ENCODE assay signal across 8 cellular contexts in the genomic region with DNA sequence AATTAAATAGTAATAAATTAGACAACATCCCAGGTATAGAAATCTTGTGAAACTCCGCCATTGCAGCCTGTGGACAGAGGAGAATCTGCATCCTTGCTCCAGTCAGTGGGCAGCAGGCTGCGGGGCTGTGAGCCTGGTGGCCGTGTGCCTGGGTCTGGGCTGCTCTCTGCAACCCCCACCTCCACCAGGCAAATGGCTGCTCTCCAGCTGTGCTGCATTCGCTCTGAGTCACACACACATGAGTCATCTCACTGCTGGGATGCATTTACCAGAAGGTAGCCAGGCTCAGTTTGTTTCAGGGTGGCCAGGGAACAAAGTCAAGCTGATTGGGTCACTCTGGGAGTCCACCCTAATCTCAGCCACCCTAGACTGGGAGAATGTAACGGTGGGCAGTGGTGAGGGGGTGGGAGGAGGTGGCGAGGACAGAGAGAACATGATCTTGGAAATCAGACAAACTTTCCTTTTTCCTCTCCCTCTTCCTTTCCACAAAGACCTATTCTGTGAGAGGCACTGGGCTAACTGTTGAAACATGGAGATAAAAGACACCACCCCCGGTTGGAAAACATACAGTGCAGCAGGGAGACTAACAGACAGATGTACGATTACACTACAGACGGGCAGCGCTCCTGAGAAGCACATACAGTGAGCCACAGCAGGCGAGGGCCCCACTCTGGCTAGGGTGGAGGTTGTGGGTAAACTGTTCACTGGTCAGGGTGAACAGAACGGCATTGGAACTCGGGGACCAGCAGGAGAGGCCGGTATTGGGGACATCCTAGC. TPM values are rescaled to one million over a fixed set of nuclear protein-coding genes. Genes with fewer than 3 reads are reported as not detected.
A peak's percentile ranks its signal among the peaks of the same experiment; 100 is the strongest.
DNase-seq lines count a peak whose midpoint lies in the region; ATAC-seq lines count a peak whose summit lies in the region.

No MANE protein-coding gene starts in this region.

- H3K9me3 ChIP-seq in trophoblast cell (ENCODE audit: insufficient read depth, low read depth, low read length): no peaks in the 10 kb centered on the region

- H3K4me3 Mint-ChIP-seq in activated T-helper 1 cell treated with anti-CD3 and anti-CD28 coated beads, Interleukin-12 subunit alpha, Interleukin-12 subunit beta, Interleukin-2, Interleukin-4 antibody, amounts not matched to agents 30 ng/mL and 10 ng/mL and 1 ng/mL, durations not matched to agents 14 hours and 24 hours and 36 hours: no peak overlapping the region

- peaks cover 11% of the 10 kb centered on the region for H3K79me1 ChIP-seq in trophoblast cell (ENCODE audit: low read length)

- peak overlapping the region; percentile 54 for H3K18ac ChIP-seq in trophoblast cell (ENCODE audit: low read length)

- no peak overlapping the region for H3K23ac ChIP-seq in trophoblast cell (ENCODE audit: low read length)

- intact Hi-C loops in activated T-helper 1 cell treated with anti-CD3 and anti-CD28 coated beads, Interleukin-12 subunit alpha, Interleukin-12 subunit beta, Interleukin-2, Interleukin-4 antibody, amounts not matched to agents 30 ng/mL and 10 ng/mL and 1 ng/mL, durations not matched to agents 14 hours and 24 hours and 36 hours (cut with micrococcal nuclease): loop anchor here (5.0 kb wide), 1 partner anchor 95 kb away; a partner anchor contains a TSS
- intact Hi-C loops in head of caudate nucleus (cut with DNase I): loop anchor here (10.0 kb wide), 1 partner anchor 57 kb away; a partner anchor contains a TSS

- ATAC-seq in GM21737 (IDR thresholded peaks at IDR 0.05; ENCODE audit: unreplicated experiment): peak; percentile 68

- H3K4me1 ChIP-seq in trophoblast cell (ENCODE audit: control insufficient read depth in 1 of 2, insufficient read depth in 2 of 2, low read length in 2 of 2): peaks cover 18 to 22% of the 10 kb centered on the region in 2 experiments

- H3K4me2 ChIP-seq in trophoblast cell (ENCODE audit: low read length): peak overlapping the region; percentile 49

- H4K91ac ChIP-seq in trophoblast cell (ENCODE audit: low read depth, low read length): peak overlapping the region; percentile 75

- peak overlapping the region; percentile 40 for H2AK5ac ChIP-seq in trophoblast cell (ENCODE audit: low read length)

- H2BK120ac ChIP-seq in trophoblast cell (ENCODE audit: insufficient read depth, low read length, poor library complexity): peak overlapping the region; percentile 49

- H3K79me2 ChIP-seq in trophoblast cell (ENCODE audit: control insufficient read depth, insufficient read depth, low read length, poor library complexity): peaks cover 3% of the 10 kb centered on the region

- peak overlapping the region; percentile 42 for H2BK5ac ChIP-seq in trophoblast cell (ENCODE audit: low read depth, low read length, poor library complexity)

- H3K27ac Mint-ChIP-seq in activated T-helper 1 cell treated with anti-CD3 and anti-CD28 coated beads, Interleukin-12 subunit alpha, Interleukin-12 subunit beta, Interleukin-2, Interleukin-4 antibody, amounts not matched to agents 30 ng/mL and 10 ng/mL and 1 ng/mL, durations not matched to agents 14 hours and 24 hours and 36 hours: no peak overlapping the region

- peak overlapping the region; percentile 82 for H3K27ac ChIP-seq in trophoblast cell (ENCODE audit: low read depth, low read length)

- WGBS in trophoblast cell (ENCODE audit: extremely low coverage, insufficient coverage, insufficient read length): no CpG with 5 or more reads among the region's 14 CpGs

- no peaks in the 10 kb centered on the region for H3K27me3 ChIP-seq in trophoblast cell (ENCODE audit: insufficient read depth, low read length)

- no peak overlapping the region for H4K12ac ChIP-seq in trophoblast cell (ENCODE audit: low read depth, low read length)

- H2BK12ac ChIP-seq in trophoblast cell (ENCODE audit: low read length): peak overlapping the region; percentile 47

- H3K4me3 ChIP-seq in trophoblast cell (ENCODE audit: low read depth, low read length): no peak overlapping the region

- H3K36me3 ChIP-seq in trophoblast cell (ENCODE audit: control insufficient read depth in 1 of 2, insufficient read depth in 2 of 2, low read length in 2 of 2): peaks cover 0 to 2% of the 10 kb centered on the region in 2 experiments

- peak overlapping the region; percentile 67 for H4K8ac ChIP-seq in trophoblast cell (ENCODE audit: low read depth, low read length)

- no peaks in the 10 kb centered on the region for H3K9me3 Mint-ChIP-seq in activated T-helper 1 cell treated with anti-CD3 and anti-CD28 coated beads, Interleukin-12 subunit alpha, Interleukin-12 subunit beta, Interleukin-2, Interleukin-4 antibody, amounts not matched to agents 30 ng/mL and 10 ng/mL and 1 ng/mL, durations not matched to agents 14 hours and 24 hours and 36 hours

- no peak overlapping the region for H3K9ac ChIP-seq in trophoblast cell (ENCODE audit: low read length)

- peak overlapping the region; percentile 64 for H3K14ac ChIP-seq in trophoblast cell (ENCODE audit: low read length)

- H3K4me1 Mint-ChIP-seq in activated T-helper 1 cell treated with anti-CD3 and anti-CD28 coated beads, Interleukin-12 subunit alpha, Interleukin-12 subunit beta, Interleukin-2, Interleukin-4 antibody, amounts not matched to agents 30 ng/mL and 10 ng/mL and 1 ng/mL, durations not matched to agents 14 hours and 24 hours and 36 hours (ENCODE audit: low read depth): peaks cover 43% of the 10 kb centered on the region

- no peaks in the 10 kb centered on the region for H3K27me3 Mint-ChIP-seq in activated T-helper 1 cell treated with anti-CD3 and anti-CD28 coated beads, Interleukin-12 subunit alpha, Interleukin-12 subunit beta, Interleukin-2, Interleukin-4 antibody, amounts not matched to agents 30 ng/mL and 10 ng/mL and 1 ng/mL, durations not matched to agents 14 hours and 24 hours and 36 hours (ENCODE audit: insufficient read depth)

- H2AFZ ChIP-seq in trophoblast cell (ENCODE audit: insufficient read depth, low read length, poor library complexity): peak overlapping the region; percentile 7

- peaks cover 10% of the 10 kb centered on the region for H3K36me3 Mint-ChIP-seq in activated T-helper 1 cell treated with anti-CD3 and anti-CD28 coated beads, Interleukin-12 subunit alpha, Interleukin-12 subunit beta, Interleukin-2, Interleukin-4 antibody, amounts not matched to agents 30 ng/mL and 10 ng/mL and 1 ng/mL, durations not matched to agents 14 hours and 24 hours and 36 hours (ENCODE audit: low read depth)

- DNase-seq in GM04503 (ENCODE audit: low read depth): peak; percentile 87
- peak; percentile 58 to 67 for DNase-seq in Kasumi-1 (lab: John Stamatoyannopoulos, UW)
- peak; percentile 11 for DNase-seq in activated T-helper 1 cell treated with anti-CD3 and anti-CD28 coated beads, Interleukin-12 subunit alpha, Interleukin-12 subunit beta, Interleukin-2, Interleukin-4 antibody, amounts not matched to agents 30 ng/mL and 10 ng/mL and 1 ng/mL, durations not matched to agents 14 hours and 24 hours and 36 hours (ENCODE audit: low spot score)
- DNase-seq in head of caudate nucleus: peak; percentile 55 to 95 (median 77)
- peak; percentile 71 to 78 for DNase-seq in trophoblast cell
- DNase-seq in SKM-1 (lab: John Stamatoyannopoulos, UW; ENCODE audit: unreplicated experiment): no peak
- no peak for DNase-seq in effector CD8-positive, alpha-beta T cell (lab: John Stamatoyannopoulos, UW)

- H3K4ac ChIP-seq in trophoblast cell (ENCODE audit: low read depth, low read length): no peak overlapping the region

RNA-seq across cellular contexts. Expression of a gene that starts 59.2 kb away (rescaled TPM):
- total RNA-seq in activated T-helper 1 cell treated with anti-CD3 and anti-CD28 coated beads, Interleukin-12 subunit alpha, Interleukin-12 subunit beta, Interleukin-2, Interleukin-4 antibody, amounts not matched to agents 30 ng/mL and 10 ng/mL and 1 ng/mL, durations not matched to agents 14 hours and 24 hours and 36 hours: 2.1 and 2.5 TPM in 2 replicates
- 30.3 and 31.3 TPM in 2 replicates for polyA plus RNA-seq in trophoblast cell (2013)

Comparison
In these comparisons a context has a peak if more than half of its experiments do, and no peak if none do; other contexts are left out.
1. DNase-seq: peak in GM04503 (single experiment), Kasumi-1 (2 of 2), activated T-helper 1 cell treated with anti-CD3 and anti-CD28 coated beads, Interleukin-12 subunit alpha, Interleukin-12 subunit beta, Interleukin-2, Interleukin-4 antibody, amounts not matched to agents 30 ng/mL and 10 ng/mL and 1 ng/mL, durations not matched to agents 14 hours and 24 hours and 36 hours (single experiment), head of caudate nucleus (42 of 42) and trophoblast cell (2 of 2); none in SKM-1 (single experiment) and effector CD8-positive, alpha-beta T cell (single experiment).